Comparison of ENCODE assay signal across 35 cellular contexts in the genomic region with DNA sequence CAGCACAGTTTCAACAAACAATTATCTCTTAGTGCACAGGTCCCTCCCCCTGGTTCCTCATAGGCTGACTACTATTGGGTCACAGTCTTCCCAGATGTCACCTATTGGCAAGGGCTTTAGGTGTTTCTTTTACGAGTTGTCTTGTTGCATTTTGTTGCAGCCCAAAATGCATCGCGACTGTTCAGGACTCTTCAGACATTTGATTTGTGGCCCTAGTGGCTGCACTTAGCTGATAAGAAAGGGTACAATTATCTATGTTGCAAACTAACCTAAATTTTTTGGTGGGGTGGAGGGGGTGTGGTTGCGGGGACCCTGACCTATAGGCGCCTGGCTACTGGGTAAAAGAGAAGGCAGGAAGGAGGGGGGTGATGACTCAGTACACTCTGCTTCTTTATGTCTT.
"Had no signal": no experiment of that assay in that cellular context is flagged by ENCODE, and none has a peak within 500 bp of the region (broad histone marks: within the 10 kb centered on the region; RNA-seq: fewer than 3 reads in every experiment).

No MANE protein-coding gene starts in this region.

- H3K4me3 ChIP-seq: MG63 had no signal

- H3K27me3 ChIP-seq: MG63 had no signal

- DNase-seq: Karpas-422, Kasumi-1, MG63, MM.1S, MV-4-11, NCI-H1048, NCI-H1092, NCI-H1092 treated with DMSO at 0.1 percent for 48 hours, NCI-H1105, NCI-H1105 treated with DMSO at 0.1 percent for 48 hours, NCI-H1417, NCI-H1417 treated with DMSO at 0.1 percent for 48 hours, NCI-H1436, NCI-H1436 treated with DMSO at 0.1 percent for 48 hours, NCI-H146, NCI-H1694, NCI-H1694 treated with DMSO at 0.1 percent for 48 hours, NCI-H187, NCI-H187 treated with DMSO at 0.1 percent for 48 hours, NCI-H1930, NCI-H2029, NCI-H2029 treated with DMSO at 0.1 percent for 48 hours, NCI-H2081, NCI-H2081 treated with DMSO at 0.1 percent for 48 hours, NCI-H2107, NCI-H2171, NCI-H2171 treated with DMSO at 0.1 percent for 48 hours, NCI-H2227 treated with DMSO at 0.1 percent for 48 hours, NCI-H226, NCI-H345, NCI-H446, NCI-H446 treated with DMSO at 0.1 percent for 48 hours, NCI-H510A, NCI-H510A treated with DMSO at 0.1 percent for 48 hours, NCI-H524 had no signal
